ENCODE assay signal across 22 cellular contexts in the genomic region with DNA sequence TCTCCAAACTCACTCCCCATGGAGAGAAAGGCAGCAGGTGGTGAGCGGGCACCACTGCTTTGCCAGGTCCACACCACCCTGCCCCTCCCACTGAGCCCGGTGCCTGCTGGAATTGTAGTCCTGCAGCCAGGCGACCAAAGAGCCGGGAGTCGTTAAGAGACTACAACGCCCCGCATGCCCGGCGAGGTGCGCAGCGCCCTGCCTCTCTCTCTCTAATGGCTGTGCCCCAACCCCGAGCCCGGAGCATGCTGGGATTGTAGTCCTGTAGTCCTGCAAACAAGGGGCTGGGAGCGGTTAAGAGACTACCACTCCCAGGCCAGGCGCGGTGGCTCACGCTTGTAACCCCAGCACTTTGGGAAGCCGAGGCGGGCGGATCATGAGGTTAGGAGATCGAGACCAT. TPM values are rescaled to one million over a fixed set of nuclear protein-coding genes. Genes with fewer than 3 reads are reported as not detected.
DNase-seq lines count a peak whose midpoint lies in the region; ATAC-seq lines count a peak whose summit lies in the region.
"Had no signal": no experiment of that assay in that cellular context is flagged by ENCODE, and none has a peak within 500 bp of the region (broad histone marks: within the 10 kb centered on the region; RNA-seq: fewer than 3 reads in every experiment).

No MANE protein-coding gene starts in this region.

- H3K36me3 Mint-ChIP-seq in immature natural killer cell, result peaks cover 0 to 5% (median 4%) of the 10 kb centered on the region in 3 donors

- no peaks in the 10 kb centered on the region for H3K4me1 Mint-ChIP-seq in immature natural killer cell
- H3K4me1 Mint-ChIP-seq: CD8-positive, alpha-beta memory T cell; GM23338 had no signal

- peaks cover 0 to 7% (median 4%) of the 10 kb centered on the region in 3 donors for H3K27me3 Mint-ChIP-seq in immature natural killer cell (ENCODE audit: low read depth in 3 of 3)
- H3K27me3 Mint-ChIP-seq: CD8-positive, alpha-beta memory T cell; IgD-negative memory B cell had no signal

- peaks cover 20 to 76% (median 55%) of the 10 kb centered on the region in 6 donors for H3K9me3 Mint-ChIP-seq in immature natural killer cell

- ATAC-seq in HG02973 (IDR thresholded peaks at IDR 0.05; ENCODE audit: unreplicated experiment), result no peak
- ATAC-seq: GM23338, Panc1 had no signal

- H3K27ac Mint-ChIP-seq in immature natural killer cell, result no peak overlapping the region
- H3K27ac Mint-ChIP-seq: CD8-positive, alpha-beta memory T cell; GM23338; IgD-negative memory B cell had no signal

- H3K4me3 Mint-ChIP-seq in immature natural killer cell, result peak overlapping the region in 3 of 5 donors; percentile 8 to 60 (median 12)
- H3K4me3 Mint-ChIP-seq: CD8-positive, alpha-beta memory T cell; GM23338; IgD-negative memory B cell had no signal

- DNase-seq in NCI-H146 (lab: John Stamatoyannopoulos, UW), result peak; percentile 4
- no peak for DNase-seq in NCI-H146 treated with DMSO at 0.1 percent for 48 hours (lab: John Stamatoyannopoulos, UW; ENCODE audit: unreplicated experiment)
- peak; percentile 12 for DNase-seq in NCI-H774 (lab: John Stamatoyannopoulos, UW)
- DNase-seq in immature natural killer cell, result no peak
- DNase-seq in ureter (ENCODE audit: low spot score), result peak; percentile 44
- DNase-seq in inferior parietal cortex (ENCODE audit: extremely low spot score), result no peak
- DNase-seq: 8988T; AML-193; C1 segment of cervical spinal cord; Calu3; CD8-positive, alpha-beta memory T cell; DMS153; GDM1; HCEC 1CT; NCI-H1105; NCI-H1694 treated with DMSO at 0.1 percent for 48 hours; SJCRH30 had no signal

RNA-seq across cellular contexts. Expression of a gene that starts 8.1 kb away (rescaled TPM):
- polyA plus RNA-seq in immature natural killer cell, result under 1 TPM in 2 of 3 donors, not detected in 1; 0.42 to 0.86 TPM
- 13.5 TPM for total RNA-seq in ureter
- total RNA-seq: Calu3, GM23338, NCI-H460 had no signal
- polyA plus RNA-seq: CD8-positive, alpha-beta memory T cell; GM23338; IgD-negative memory B cell had no signal

RNA-seq across cellular contexts. Expression of a gene that starts 38.4 kb away (rescaled TPM):
- polyA plus RNA-seq in immature natural killer cell, result not detected
- total RNA-seq in ureter, result not detected
- total RNA-seq: Calu3; CD8-positive, alpha-beta memory T cell; GM23338; NCI-H460; SJCRH30 had no signal
- polyA plus RNA-seq: CD8-positive, alpha-beta memory T cell; GM23338; IgD-negative memory B cell had no signal

Comparison
In these comparisons a context has a peak if more than half of its experiments do, and no peak if none do; other contexts are left out.
1. DNase-seq: peak in NCI-H146 (single experiment), NCI-H774 (single experiment) and ureter (single experiment); none in NCI-H146 treated with DMSO at 0.1 percent for 48 hours (single experiment), immature natural killer cell (0 of 3) and inferior parietal cortex (single experiment).